Comparison of ENCODE assay signal across 8 cellular contexts in genomic region chr11:65026810-65027209, GRCh38. TPM values are rescaled to one million over a fixed set of nuclear protein-coding genes. Genes with fewer than 3 reads are reported as not detected.
A peak's percentile ranks its signal among the peaks of the same experiment; 100 is the strongest.
DNase-seq lines count a peak whose midpoint lies in the region; ATAC-seq and TF ChIP-seq lines count a peak whose summit lies in the region.

No MANE protein-coding gene starts in this region.

- H3K9ac ChIP-seq in liver (ENCODE audit: low read depth in 1 of 2, low read length in 2 of 2) = no peak overlapping the region

- H3K4me3 ChIP-seq in liver (ENCODE audit: low read depth in 1 of 3, low read length in 3 of 3) = no peak overlapping the region
- no peak overlapping the region for H3K4me3 ChIP-seq in thyroid gland (replicated peaks in 1 of 3)

- H3K27me3 ChIP-seq in liver (ENCODE audit: control insufficient read depth in 4 of 4, insufficient read depth in 4 of 4, low read length in 3 of 4) = no peaks in the 10 kb centered on the region
- H3K27me3 ChIP-seq in thyroid gland = no peaks in the 10 kb centered on the region

- H3K36me3 Mint-ChIP-seq in activated T-cell treated with anti-CD3 and anti-CD28 coated beads, Interleukin-2, amount 50 U/mL, for 4 hours (ENCODE audit: insufficient read depth) = no peaks in the 10 kb centered on the region

- no peak for ATAC-seq in activated T-cell treated with anti-CD3 and anti-CD28 coated beads, Interleukin-2, amount 50 U/mL, for 4 hours
- ATAC-seq in GM18873 (IDR thresholded peaks at IDR 0.05; ENCODE audit: low FRiP score, unreplicated experiment) = no peak

- peak overlapping the region; percentile 82 for H3K4me3 Mint-ChIP-seq in activated T-cell treated with anti-CD3 and anti-CD28 coated beads, Interleukin-2, amount 50 U/mL, for 4 hours

- H3K4me1 ChIP-seq in liver (ENCODE audit: control insufficient read depth in 4 of 4, insufficient read depth in 4 of 4, low read length in 3 of 4) = peaks cover 3 to 24% (median 19%) of the 10 kb centered on the region in 4 donors
- peaks cover 8 to 12% of the 10 kb centered on the region in 2 donors for H3K4me1 ChIP-seq in thyroid gland

- H3K9me3 ChIP-seq in liver (ENCODE audit: control insufficient read depth in 4 of 4, low read length in 3 of 4) = no peaks in the 10 kb centered on the region
- H3K9me3 ChIP-seq in thyroid gland = no peaks in the 10 kb centered on the region

- H3K36me3 ChIP-seq in liver (ENCODE audit: control insufficient read depth in 4 of 4, insufficient read depth in 3 of 4, low read depth in 1 of 4, low read length in 3 of 4) (peaks cover 0 to 4% (median 2%) of the 10 kb centered on the region in 4 donors), thyroid gland (no peaks in the 10 kb centered on the region)

- H3K4me1 Mint-ChIP-seq in activated T-cell treated with anti-CD3 and anti-CD28 coated beads, Interleukin-2, amount 50 U/mL, for 4 hours (ENCODE audit: low read depth) = peaks cover 13% of the 10 kb centered on the region

- TF ChIP-seq CTCF in liver (IDR thresholded peaks at IDR 0.05; ENCODE audit: low read depth, low read length, missing input control) (no peak), thyroid gland (IDR thresholded peaks at IDR 0.05) (no peak)

- WGBS in liver = 71% methylated on average over 10 of the region's 10 CpGs
- 57 to 58% methylated on average over 10 of the region's 10 CpGs for WGBS in thyroid gland, 2 donors

- no peak for DNase-seq in activated T-cell treated with anti-CD3 and anti-CD28 coated beads, Interleukin-2, amount 50 U/mL, for 4 hours
- no peak for DNase-seq in activated T-cell treated with anti-CD3 and anti-CD28 coated beads for 4 hours
- no peak for DNase-seq in thyroid gland
- no peak for DNase-seq in head of caudate nucleus
- DNase-seq in HUDEP-2 (lab: John Stamatoyannopoulos, UW; ENCODE audit: unreplicated experiment in 76 of 76) = no peak

- H3K27ac ChIP-seq in angular gyrus (ENCODE audit: low read depth, low read length) (peak overlapping the region; percentile 97), liver (ENCODE audit: low read depth in 1 of 2, low read length in 2 of 2) (peak overlapping the region; percentile 61 to 92), thyroid gland (peak overlapping the region in 2 of 3 donors; percentile 74 to 90)

- intact Hi-C loops in thyroid gland (cut with DNase I) (loop anchor here (5.0 to 10.0 kb wide), 2 partner anchors 105 to 182 kb away; partner anchors contain the start of genes CDC42BPG and PPP2R5B), head of caudate nucleus (cut with DNase I) (loop anchor here (2.0 kb wide), 1 partner anchor 110 kb away; the partner anchor contains the start of gene ATG2A)

- TF ChIP-seq RAD21 in liver (IDR thresholded peaks at IDR 0.05) = no peak

- H3K9me3 Mint-ChIP-seq in activated T-cell treated with anti-CD3 and anti-CD28 coated beads, Interleukin-2, amount 50 U/mL, for 4 hours = no peaks in the 10 kb centered on the region

- H3K27me3 Mint-ChIP-seq in activated T-cell treated with anti-CD3 and anti-CD28 coated beads, Interleukin-2, amount 50 U/mL, for 4 hours (ENCODE audit: low read depth) = no peaks in the 10 kb centered on the region

- no peak for TF ChIP-seq POLR2A in thyroid gland (IDR thresholded peaks at IDR 0.05)

TF ChIP-seq in liver, 16 proteins besides CTCF, POLR2A, EP300 and RAD21:
- TF ChIP-seq, protein P1, sequence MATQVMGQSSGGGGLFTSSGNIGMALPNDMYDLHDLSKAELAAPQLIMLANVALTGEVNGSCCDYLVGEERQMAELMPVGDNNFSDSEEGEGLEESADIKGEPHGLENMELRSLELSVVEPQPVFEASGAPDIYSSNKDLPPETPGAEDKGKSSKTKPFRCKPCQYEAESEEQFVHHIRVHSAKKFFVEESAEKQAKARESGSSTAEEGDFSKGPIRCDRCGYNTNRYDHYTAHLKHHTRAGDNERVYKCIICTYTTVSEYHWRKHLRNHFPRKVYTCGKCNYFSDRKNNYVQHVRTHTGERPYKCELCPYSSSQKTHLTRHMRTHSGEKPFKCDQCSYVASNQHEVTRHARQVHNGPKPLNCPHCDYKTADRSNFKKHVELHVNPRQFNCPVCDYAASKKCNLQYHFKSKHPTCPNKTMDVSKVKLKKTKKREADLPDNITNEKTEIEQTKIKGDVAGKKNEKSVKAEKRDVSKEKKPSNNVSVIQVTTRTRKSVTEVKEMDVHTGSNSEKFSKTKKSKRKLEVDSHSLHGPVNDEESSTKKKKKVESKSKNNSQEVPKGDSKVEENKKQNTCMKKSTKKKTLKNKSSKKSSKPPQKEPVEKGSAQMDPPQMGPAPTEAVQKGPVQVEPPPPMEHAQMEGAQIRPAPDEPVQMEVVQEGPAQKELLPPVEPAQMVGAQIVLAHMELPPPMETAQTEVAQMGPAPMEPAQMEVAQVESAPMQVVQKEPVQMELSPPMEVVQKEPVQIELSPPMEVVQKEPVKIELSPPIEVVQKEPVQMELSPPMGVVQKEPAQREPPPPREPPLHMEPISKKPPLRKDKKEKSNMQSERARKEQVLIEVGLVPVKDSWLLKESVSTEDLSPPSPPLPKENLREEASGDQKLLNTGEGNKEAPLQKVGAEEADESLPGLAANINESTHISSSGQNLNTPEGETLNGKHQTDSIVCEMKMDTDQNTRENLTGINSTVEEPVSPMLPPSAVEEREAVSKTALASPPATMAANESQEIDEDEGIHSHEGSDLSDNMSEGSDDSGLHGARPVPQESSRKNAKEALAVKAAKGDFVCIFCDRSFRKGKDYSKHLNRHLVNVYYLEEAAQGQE (IDR thresholded peaks at IDR 0.05) = no peak
- no peak for TF ChIP-seq JUND (IDR thresholded peaks at IDR 0.05)
- TF ChIP-seq YY1 (IDR thresholded peaks at IDR 0.05) = no peak
- TF ChIP-seq RXRA (IDR thresholded peaks at IDR 0.05) = no peak
- no peak for TF ChIP-seq FOXA2 (IDR thresholded peaks at IDR 0.05)
- no peak for TF ChIP-seq NR2F2 (IDR thresholded peaks at IDR 0.05)
- no peak for TF ChIP-seq HNF4A (conservative IDR thresholded peaks at IDR 0.05)
- no peak for TF ChIP-seq TAF1 (conservative IDR thresholded peaks at IDR 0.05)
- no peak for TF ChIP-seq ATF3 (IDR thresholded peaks at IDR 0.05)
- no peak for TF ChIP-seq SP1 (IDR thresholded peaks at IDR 0.05)
- no peak for TF ChIP-seq HNF4G (IDR thresholded peaks at IDR 0.05)
- TF ChIP-seq, protein P2, sequence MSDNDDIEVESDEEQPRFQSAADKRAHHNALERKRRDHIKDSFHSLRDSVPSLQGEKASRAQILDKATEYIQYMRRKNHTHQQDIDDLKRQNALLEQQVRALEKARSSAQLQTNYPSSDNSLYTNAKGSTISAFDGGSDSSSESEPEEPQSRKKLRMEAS (IDR thresholded peaks at IDR 0.05) = no peak
- no peak for TF ChIP-seq EGR1 (IDR thresholded peaks at IDR 0.05; ENCODE audit: low read depth in 2 of 2)
- TF ChIP-seq FOXA1 (IDR thresholded peaks at IDR 0.05) = no peak
- TF ChIP-seq, protein P3, sequence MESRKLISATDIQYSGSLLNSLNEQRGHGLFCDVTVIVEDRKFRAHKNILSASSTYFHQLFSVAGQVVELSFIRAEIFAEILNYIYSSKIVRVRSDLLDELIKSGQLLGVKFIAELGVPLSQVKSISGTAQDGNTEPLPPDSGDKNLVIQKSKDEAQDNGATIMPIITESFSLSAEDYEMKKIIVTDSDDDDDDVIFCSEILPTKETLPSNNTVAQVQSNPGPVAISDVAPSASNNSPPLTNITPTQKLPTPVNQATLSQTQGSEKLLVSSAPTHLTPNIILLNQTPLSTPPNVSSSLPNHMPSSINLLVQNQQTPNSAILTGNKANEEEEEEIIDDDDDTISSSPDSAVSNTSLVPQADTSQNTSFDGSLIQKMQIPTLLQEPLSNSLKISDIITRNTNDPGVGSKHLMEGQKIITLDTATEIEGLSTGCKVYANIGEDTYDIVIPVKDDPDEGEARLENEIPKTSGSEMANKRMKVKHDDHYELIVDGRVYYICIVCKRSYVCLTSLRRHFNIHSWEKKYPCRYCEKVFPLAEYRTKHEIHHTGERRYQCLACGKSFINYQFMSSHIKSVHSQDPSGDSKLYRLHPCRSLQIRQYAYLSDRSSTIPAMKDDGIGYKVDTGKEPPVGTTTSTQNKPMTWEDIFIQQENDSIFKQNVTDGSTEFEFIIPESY (IDR thresholded peaks at IDR 0.05) = no peak
TF ChIP-seq in liver: peak in this region for 0.

RNA-seq across cellular contexts. Expression of gene SNX15, which starts 0.4 kb away (rescaled TPM):
- total RNA-seq in activated T-cell treated with anti-CD3 and anti-CD28 coated beads, Interleukin-2, amount 50 U/mL, for 4 hours = 10 to 100 TPM; 11.5 to 13.5 (median 12.5) TPM
- total RNA-seq in liver (1 to 10 TPM; 4.5 to 7.2 TPM), thyroid gland (10 to 100 TPM; 11.6 to 36.4 (median 19.2) TPM)
- 1 to 10 TPM; 4.8 to 6.7 TPM for polyA plus RNA-seq in liver

RNA-seq across cellular contexts. Expression of gene ARL2, which starts 12.8 kb away (rescaled TPM):
- total RNA-seq in activated T-cell treated with anti-CD3 and anti-CD28 coated beads, Interleukin-2, amount 50 U/mL, for 4 hours = 100 to 1,000 TPM in 2 of 3 donors, 10 to 100 TPM in 1; 84.9 to 104 (median 104) TPM
- total RNA-seq in liver = 10 to 100 TPM; 10.8 to 17.1 TPM
- 10 to 100 TPM; 12.9 to 19.5 TPM for polyA plus RNA-seq in liver
- total RNA-seq in thyroid gland = 100 to 1,000 TPM in 3 of 4 donors, 10 to 100 TPM in 1; 76.6 to 166 (median 119) TPM

RNA-seq across cellular contexts. Expression of gene SAC3D1, which starts 14.2 kb away (rescaled TPM):
- total RNA-seq in activated T-cell treated with anti-CD3 and anti-CD28 coated beads, Interleukin-2, amount 50 U/mL, for 4 hours = 10 to 100 TPM; 12.5 to 19.1 (median 15.2) TPM
- total RNA-seq in liver = 1 to 10 TPM; 3.8 to 7.9 TPM
- 1 to 10 TPM; 6.1 to 7.4 TPM for polyA plus RNA-seq in liver
- 10 to 100 TPM in 1 of 4 donors, 1 to 10 TPM in 3; 2.1 to 13.1 (median 6.0) TPM for total RNA-seq in thyroid gland

RNA-seq across cellular contexts. Expression of gene BATF2, which starts 30.0 kb away (rescaled TPM):
- under 1 TPM in 1 of 3 donors, not detected in 2; 0.33 TPM for total RNA-seq in activated T-cell treated with anti-CD3 and anti-CD28 coated beads, Interleukin-2, amount 50 U/mL, for 4 hours
- total RNA-seq in liver = 1 to 10 TPM in 1 of 2 donors, under 1 TPM in 1; 0.51 to 1.2 TPM
- polyA plus RNA-seq in liver = 1 to 10 TPM; 1.6 to 3.2 TPM
- total RNA-seq in thyroid gland = 1 to 10 TPM; 1.2 to 9.1 (median 2.3) TPM

RNA-seq across cellular contexts. Expression of gene NAALADL1, which starts 31.5 kb away (rescaled TPM):
- total RNA-seq in activated T-cell treated with anti-CD3 and anti-CD28 coated beads, Interleukin-2, amount 50 U/mL, for 4 hours = 1 to 10 TPM; 5.4 to 8.2 (median 7.7) TPM
- total RNA-seq in liver (1 to 10 TPM; 1.2 to 2.1 TPM), thyroid gland (10 to 100 TPM in 1 of 4 donors, 1 to 10 TPM in 3; 5.6 to 21.5 (median 6.8) TPM)
- polyA plus RNA-seq in liver = 1 to 10 TPM; 1.6 to 1.7 TPM

Comparison
In these comparisons a context has a peak if more than half of its experiments do, and no peak if none do; other contexts are left out.
1. RNA of gene ARL2, which starts 12.8 kb away (total RNA-seq): 76.6 to 166 TPM in thyroid gland and 84.9 to 104 TPM in activated T-cell treated with anti-CD3 and anti-CD28 coated beads, Interleukin-2, amount 50 U/mL, for 4 hours; 10.8 to 17.1 TPM in liver; every median in the first group is over 4 times any median in the second.
2. Peak in every context shown above with its lines, with median percentiles within 50 percentile points of each other: H3K27ac ChIP-seq.